ENCODE assay signal across 8 cellular contexts in genomic region chr6:37818536-37819176, GRCh38. TPM values are rescaled to one million over a fixed set of nuclear protein-coding genes. Genes with fewer than 3 reads are reported as not detected.
A peak's percentile ranks its signal among the peaks of the same experiment; 100 is the strongest.
DNase-seq lines count a peak whose midpoint lies in the region; ATAC-seq and TF ChIP-seq lines count a peak whose summit lies in the region.

No MANE protein-coding gene starts in this region.

- H3K4me3 ChIP-seq in AG10803 (ENCODE audit: low read length) (peak overlapping the region; percentile 87), coronary artery (peak overlapping the region; percentile 95), left lung (peak overlapping the region; percentile 82 to 85)

- H3K27ac ChIP-seq in coronary artery (peak overlapping the region; percentile 96 to 97), left lung (peak overlapping the region; percentile 97 to 99)

- no peaks in the 10 kb centered on the region for H3K9me3 ChIP-seq in left lung

- H3K27me3 ChIP-seq in left lung = no peaks in the 10 kb centered on the region

- H3K4me1 ChIP-seq in left lung = peaks cover 34 to 43% of the 10 kb centered on the region in 2 donors

- TF ChIP-seq CTCF in AG10803 (conservative IDR thresholded peaks at IDR 0.05; ENCODE audit: low read length) (no peak), coronary artery (IDR thresholded peaks at IDR 0.05) (no peak), left lung (IDR thresholded peaks at IDR 0.05) (peak in 1 of 2 donors; percentile 6)

- DNase-seq in AG10803 (ENCODE audit: low read depth) (peak; percentile 94), NCI-H345 (lab: John Stamatoyannopoulos, UW) (peak; percentile 97), coronary artery (ENCODE audit: low spot score) (peak; percentile 98), left lung (peak; percentile 98)
- DNase-seq in activated CD4-positive, CD25-positive, alpha-beta regulatory T cell (lab: John Stamatoyannopoulos, UW) = peak; percentile 83 to 92 (median 88)
- DNase-seq in stimulated activated CD4-positive, alpha-beta T cell treated with anti-CD3 and anti-CD28 coated beads, Interleukin-2, amount 100 ng/mL, for 4 hours (ENCODE audit: low read depth) = peak; percentile 92

- intact Hi-C loops in left lung (cut with DNase I) = no loop called here

- ATAC-seq in GM18907 (IDR thresholded peaks at IDR 0.05; ENCODE audit: unreplicated experiment) (peak; percentile 74), HG03135 (IDR thresholded peaks at IDR 0.05; ENCODE audit: unreplicated experiment) (peak; percentile 70), left lung (peak; percentile 88)

- H3K36me3 ChIP-seq in left lung = no peaks in the 10 kb centered on the region

RNA-seq across cellular contexts. Expression of gene ZFAND3, which starts 0.9 kb away (rescaled TPM):
- 10 to 100 TPM; 65.9 TPM for total RNA-seq in left lung

Comparison
In these comparisons a context has a peak if more than half of its experiments do, and no peak if none do; other contexts are left out.
1. Peak in every context shown above with its lines: DNase-seq, ATAC-seq, H3K4me3 ChIP-seq and H3K27ac ChIP-seq.